10 cellular contexts compared by ENCODE assay signal in the genomic region with DNA sequence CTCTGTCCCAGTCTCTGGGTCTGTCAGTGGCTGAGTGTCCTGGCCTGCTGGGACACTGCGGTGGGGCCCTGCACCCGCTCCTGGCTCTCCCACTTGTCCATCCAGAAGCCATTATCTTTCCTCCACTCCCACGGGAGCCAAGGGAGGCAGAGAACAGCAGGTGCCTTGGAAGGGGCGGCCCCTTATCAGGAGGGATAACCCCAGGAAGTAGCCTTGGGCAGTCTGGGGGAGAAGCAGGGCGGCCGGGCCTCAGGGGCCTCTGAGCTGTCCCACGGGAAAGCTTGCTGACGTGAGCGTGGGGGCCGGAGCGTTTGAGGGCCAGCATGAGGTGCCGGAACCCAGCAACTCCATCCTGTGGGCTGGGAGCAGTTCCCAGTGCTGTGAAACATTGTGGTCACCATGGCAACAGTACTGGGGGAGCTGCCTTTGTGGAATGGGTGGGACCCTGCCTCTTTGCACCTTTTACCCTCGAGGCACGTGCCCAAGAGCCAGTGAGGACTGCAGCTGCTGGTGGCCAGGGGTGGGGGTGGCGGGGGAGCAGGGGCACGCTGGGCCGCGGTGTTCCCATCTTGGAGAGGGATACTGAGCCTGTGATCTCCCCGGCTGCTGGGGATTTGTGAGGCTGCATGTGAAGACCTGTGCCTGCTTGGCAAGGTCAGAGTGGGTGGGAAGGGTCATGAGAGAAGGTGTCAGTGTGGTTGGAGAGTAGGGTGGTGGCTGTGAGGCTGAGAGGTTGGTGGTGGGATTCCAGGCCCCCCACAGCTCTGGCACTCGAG. TPM values are rescaled to one million over a fixed set of nuclear protein-coding genes. Genes with fewer than 3 reads are reported as not detected.
DNase-seq lines count a peak whose midpoint lies in the region; ATAC-seq, FAIRE-seq and TF ChIP-seq lines count a peak whose summit lies in the region.
"Had no signal": no experiment of that assay in that cellular context is flagged by ENCODE, and none has a peak within 500 bp of the region (broad histone marks: within the 10 kb centered on the region; RNA-seq: fewer than 3 reads in every experiment).

No MANE protein-coding gene starts in this region.

- H3K79me2 ChIP-seq in GM12878 (ENCODE audit: control insufficient read depth, insufficient read depth, low read length), result no peaks in the 10 kb centered on the region

- H3K27ac ChIP-seq in GM12878 (ENCODE audit: control insufficient read depth, insufficient read depth), result no peak overlapping the region
- peak overlapping the region; percentile 53 for H3K27ac ChIP-seq in layer of hippocampus (ENCODE audit: low read depth, low read length)
- peak overlapping the region; percentile 74 to 94 (median 86) for H3K27ac ChIP-seq in tibial nerve
- H3K27ac ChIP-seq: cardiac muscle cell, right lobe of liver had no signal

- peak; percentile 82 for ATAC-seq in GM12878

- no peak overlapping the region for H2AFZ ChIP-seq in GM12878 (ENCODE audit: control insufficient read depth, low read depth, low read length)

- no peaks in the 10 kb centered on the region; the same call in 2 of the 3 replicates for H3K9me3 ChIP-seq in GM12878 (replicated peaks; ENCODE audit: control insufficient read depth, insufficient read depth, low read length)
- no peaks in the 10 kb centered on the region for H3K9me3 ChIP-seq in tibial nerve
- H3K9me3 ChIP-seq: right lobe of liver had no signal

- TF ChIP-seq RAD21 in GM12878 (IDR thresholded peaks at IDR 0.05; ENCODE audit: insufficient read depth, low read depth, low read length), result no peak

- no TSS peak for BruUV-seq in GM12878 (replicated peaks; lab: Mats Ljungman, UMichigan)

- in situ Hi-C loops in GM12878 (cut with MboI), result no loop called here

- CTCF ChIA-PET in GM12878 (lab: Yijun Ruan, JAX), result interaction anchor here (0.8 to 1.0 kb wide), 3 partner anchors 69 to 189 kb away, joined by 3 to 4 read pairs (median 3); partner anchors contain the start of gene REX1BD

- TF ChIP-seq EP300 in GM12878 (IDR thresholded peaks at IDR 0.05; ENCODE audit: borderline replicate concordance in 1 of 2, control insufficient read depth in 1 of 2, low read depth in 2 of 2, low read length in 2 of 2) (peak in 1 of 2 experiments; percentile 40; a peak in 1 of 4 replicates), tibial nerve (IDR thresholded peaks at IDR 0.05) (peak; percentile 72 to 79)

- H3K4me1 ChIP-seq in GM12878 (ENCODE audit: control insufficient read depth, insufficient read depth, low read length) (peaks cover 18% of the 10 kb centered on the region; the same call in 1 of the 2 replicates), tibial nerve (peaks cover 0 to 70% (median 50%) of the 10 kb centered on the region in 4 donors)
- H3K4me1 ChIP-seq: right lobe of liver had no signal

- H3K4me3 ChIP-seq in GM12878 (no peak overlapping the region), tibial nerve (no peak overlapping the region)
- H3K4me3 ChIP-seq: cardiac muscle cell, right lobe of liver had no signal

- RAD21 ChIA-PET in GM12878 (lab: Charles Lee; ENCODE audit: unreplicated experiment), result interaction anchor here (1.2 kb wide), 1 partner anchor 64 kb away, joined by 3 read pairs; no protein-coding TSS in a partner anchor

- SMC1A ChIA-PET in GM12878 (lab: Charles Lee; ENCODE audit: uncharacterized antibody, unreplicated experiment), result interaction anchor here (1.0 kb wide), 1 partner anchor 262 kb away, joined by 4 read pairs; the partner anchor contains the start of genes COPE and DDX49

- TF ChIP-seq POLR2A in GM12878 (IDR thresholded peaks at IDR 0.05; ENCODE audit: low read depth, low read length), result no peak
- TF ChIP-seq POLR2A in tibial nerve (IDR thresholded peaks at IDR 0.05), result no peak

- intact Hi-C loops in GM12878 (cut with micrococcal nuclease; ENCODE audit: unreplicated experiment), result no loop called here

- TF ChIP-seq CTCF in GM12878 (IDR thresholded peaks at IDR 0.05 in 2 of 3, conservative IDR thresholded peaks at IDR 0.05 in 1 of 3; ENCODE audit: control insufficient read depth in 2 of 3, extremely low read depth in 1 of 3, insufficient read depth in 1 of 3, low read depth in 3 of 3, low read length in 3 of 3), result no peak
- no peak for TF ChIP-seq CTCF in tibial nerve (IDR thresholded peaks at IDR 0.05)

- H3K9ac ChIP-seq in GM12878 (ENCODE audit: control insufficient read depth, insufficient read depth, low read length), result no peak overlapping the region

- POLR2A ChIA-PET in GM12878 (lab: Charles Lee), result interaction anchor here (0.6 to 0.7 kb wide), 2 partner anchors 101 to 186 kb away, joined by 4 to 7 read pairs; no protein-coding TSS in a partner anchor

- no peaks in the 10 kb centered on the region for H3K27me3 ChIP-seq in GM12878 (replicated peaks in 1 of 2; ENCODE audit: control insufficient read depth in 2 of 2, insufficient read depth in 2 of 2, low read length in 1 of 2)
- H3K27me3 ChIP-seq in layer of hippocampus (ENCODE audit: control insufficient read depth, insufficient read depth, low read length), result no peaks in the 10 kb centered on the region
- no peaks in the 10 kb centered on the region for H3K27me3 ChIP-seq in tibial nerve
- H3K27me3 ChIP-seq: cardiac muscle cell, right lobe of liver had no signal

- no peaks in the 10 kb centered on the region; the same call in 1 of the 2 replicates for H4K20me1 ChIP-seq in GM12878 (ENCODE audit: control insufficient read depth, insufficient read depth)

- no peak for FAIRE-seq in GM12878 (lab: Jason Lieb, UNC)

- DNase-seq in NCI-H345 (lab: John Stamatoyannopoulos, UW), result peak; percentile 9
- DNase-seq in NCI-H345 treated with DMSO at 0.1 percent for 48 hours (lab: John Stamatoyannopoulos, UW; ENCODE audit: unreplicated experiment), result no peak
- no peak for DNase-seq in GM12878 (ENCODE audit: low read depth, low spot score)
- DNase-seq in tibial nerve (ENCODE audit: low spot score in 2 of 2), result peak; percentile 52 to 56
- no peak for DNase-seq in NK-92 (lab: John Stamatoyannopoulos, UW; ENCODE audit: unreplicated experiment)
- DNase-seq in OCI-M1 (lab: John Stamatoyannopoulos, UW), result no peak
- DNase-seq in stimulated activated naive CD4-positive, alpha-beta T cell (lab: John Stamatoyannopoulos, UW), result no peak
- DNase-seq: right lobe of liver had no signal

- no peak overlapping the region for H3K4me2 ChIP-seq in GM12878 (ENCODE audit: control insufficient read depth, insufficient read depth)

- no peaks in the 10 kb centered on the region for H3K36me3 ChIP-seq in GM12878 (ENCODE audit: control insufficient read depth in 2 of 2, insufficient read depth in 2 of 2, low read length in 1 of 2)
- H3K36me3 ChIP-seq in tibial nerve, result no peaks in the 10 kb centered on the region
- H3K36me3 ChIP-seq: cardiac muscle cell, right lobe of liver had no signal

- WGBS in GM12878 (ENCODE audit: insufficient coverage, insufficient replicate concordance, low lambda C conversion rate, missing lambda C conversion rate), result 28% methylated on average over 20 of the region's 20 CpGs
- 32 to 36% methylated on average over 20 of the region's 20 CpGs for WGBS in tibial nerve, 2 donors

RNA-seq across cellular contexts. Expression of gene KLHL26, which starts 20.9 kb away (rescaled TPM):
- total RNA-seq in GM12878 (2013; cell fraction: nucleolus; rRNA removed), result 5.7 and 6.7 TPM in 2 replicates
- 3.6 and 5.6 TPM in 2 replicates for total RNA-seq in GM12878 (2014; rRNA removed)
- total RNA-seq in GM12878 (2014; rRNA removed; fragmentation: Illumina TruSeq; extraction: Trizol), result 0.98 and 1.5 TPM in 2 replicates
- 12.9 and 14.6 TPM in 2 replicates for total RNA-seq in GM12878 (2021)
- 1.0 TPM for polyA plus RNA-seq in GM12878 (2011; ENCODE audit: low read depth)
- polyA plus RNA-seq in GM12878 (2011; rRNA removed), result 1.0 and 1.2 TPM in 2 replicates
- polyA plus RNA-seq in GM12878 (2011; cell fraction: cytosol; rRNA removed), result 1.9 and 2.0 TPM in 2 replicates
- 5.8 and 8.9 TPM in 2 replicates for polyA plus RNA-seq in GM12878 (2011; cell fraction: nucleus; rRNA removed)
- 3.5 and 4.5 TPM in 2 replicates for polyA plus RNA-seq in GM12878 (2012)
- 0.74 and 1.9 TPM in 2 replicates for polyA plus RNA-seq in GM12878 (2014; fragmentation: Illumina TruSeq; extraction: Trizol)
- under 1 TPM; 0.18 to 0.35 TPM for polyA plus RNA-seq in GM12878 (2014; fragmentation: Nextera tagmentation; extraction: Ambion mirVana)
- 3.9 and 5.1 TPM in 2 replicates for polyA plus RNA-seq in GM12878 (2014; rRNA removed)
- 1 to 10 TPM; 8.0 to 8.1 TPM for polyA plus RNA-seq in GM12878 (2016; fragmentation: Nextera tagmentation; extraction: Ambion mirVana)
- 4.6 and 5.2 TPM in 2 replicates for polyA minus RNA-seq in GM12878 (2011; rRNA and poly(A)+ RNA removed)
- polyA minus RNA-seq in GM12878 (2011; cell fraction: cytosol; rRNA and poly(A)+ RNA removed), result 2.5 and 5.2 TPM in 2 replicates
- 1.6 and 3.1 TPM in 2 replicates for polyA minus RNA-seq in GM12878 (2011; cell fraction: nucleus; rRNA and poly(A)+ RNA removed)
- total RNA-seq in tibial nerve, result 10 to 100 TPM; 12.9 to 38.4 (median 15.1) TPM

RNA-seq across cellular contexts. Expression of gene CRTC1, which starts 25.7 kb away (rescaled TPM):
- 6.6 and 7.9 TPM in 2 replicates for total RNA-seq in GM12878 (2013; cell fraction: nucleolus; rRNA removed)
- 0.82 and 1.3 TPM in 2 replicates for total RNA-seq in GM12878 (2014; rRNA removed)
- total RNA-seq in GM12878 (2014; rRNA removed; fragmentation: Illumina TruSeq; extraction: Trizol), result 0.28 and 0.31 TPM in 2 replicates
- 3.5 and 4.6 TPM in 2 replicates for total RNA-seq in GM12878 (2021)
- 0.39 TPM for polyA plus RNA-seq in GM12878 (2011; ENCODE audit: low read depth)
- polyA plus RNA-seq in GM12878 (2011; rRNA removed), result 0.37 and 0.50 TPM in 2 replicates
- 0.37 and 1.1 TPM in 2 replicates for polyA plus RNA-seq in GM12878 (2011; cell fraction: cytosol; rRNA removed)
- 10.9 and 15.4 TPM in 2 replicates for polyA plus RNA-seq in GM12878 (2011; cell fraction: nucleus; rRNA removed)
- 2.2 and 2.5 TPM in 2 replicates for polyA plus RNA-seq in GM12878 (2012)
- 0.65 and 0.78 TPM in 2 replicates for polyA plus RNA-seq in GM12878 (2014; fragmentation: Illumina TruSeq; extraction: Trizol)
- polyA plus RNA-seq in GM12878 (2014; fragmentation: Nextera tagmentation; extraction: Ambion mirVana), result under 1 TPM in 1 of 2 experiments, not detected in 1; 0.02 TPM
- polyA plus RNA-seq in GM12878 (2014; rRNA removed), result 2.5 and 2.6 TPM in 2 replicates
- polyA plus RNA-seq in GM12878 (2016; fragmentation: Nextera tagmentation; extraction: Ambion mirVana), result 1 to 10 TPM; 1.1 TPM
- 0.29 and 0.93 TPM in 2 replicates for polyA minus RNA-seq in GM12878 (2011; rRNA and poly(A)+ RNA removed)
- 1.1 and 1.5 TPM in 2 replicates for polyA minus RNA-seq in GM12878 (2011; cell fraction: cytosol; rRNA and poly(A)+ RNA removed)
- 1.8 and 3.9 TPM in 2 replicates for polyA minus RNA-seq in GM12878 (2011; cell fraction: nucleus; rRNA and poly(A)+ RNA removed)
- total RNA-seq in tibial nerve, result 1 to 10 TPM; 4.0 to 7.8 (median 6.7) TPM

RNA-seq across cellular contexts. Expression of gene TMEM59L, which starts 45.1 kb away (rescaled TPM):
- total RNA-seq in GM12878 (2013; cell fraction: nucleolus; rRNA removed), result not detected in 2 replicates
- total RNA-seq in GM12878 (2014; rRNA removed), result 0.06 TPM in 1 of 2 replicates, not detected in the other
- not detected in 2 replicates for total RNA-seq in GM12878 (2014; rRNA removed; fragmentation: Illumina TruSeq; extraction: Trizol)
- not detected in 2 replicates for total RNA-seq in GM12878 (2021)
- polyA plus RNA-seq in GM12878 (2011; ENCODE audit: low read depth), result not detected
- polyA plus RNA-seq in GM12878 (2011; rRNA removed), result not detected in 2 replicates
- not detected in 2 replicates for polyA plus RNA-seq in GM12878 (2011; cell fraction: cytosol; rRNA removed)
- 0.15 and 0.27 TPM in 2 replicates for polyA plus RNA-seq in GM12878 (2011; cell fraction: nucleus; rRNA removed)
- polyA plus RNA-seq in GM12878 (2012), result 0.09 TPM in 1 of 2 replicates, not detected in the other
- polyA plus RNA-seq in GM12878 (2014; fragmentation: Illumina TruSeq; extraction: Trizol), result not detected in 2 replicates
- polyA plus RNA-seq in GM12878 (2014; fragmentation: Nextera tagmentation; extraction: Ambion mirVana), result not detected
- not detected in 2 replicates for polyA plus RNA-seq in GM12878 (2014; rRNA removed)
- polyA plus RNA-seq in GM12878 (2016; fragmentation: Nextera tagmentation; extraction: Ambion mirVana), result not detected
- not detected in 2 replicates for polyA minus RNA-seq in GM12878 (2011; rRNA and poly(A)+ RNA removed)
- not detected in 2 replicates for polyA minus RNA-seq in GM12878 (2011; cell fraction: cytosol; rRNA and poly(A)+ RNA removed)
- not detected in 2 replicates for polyA minus RNA-seq in GM12878 (2011; cell fraction: nucleus; rRNA and poly(A)+ RNA removed)
- 10 to 100 TPM in 1 of 4 donors, 1 to 10 TPM in 2, not detected in 1; 3.1 to 12.6 (median 4.2) TPM for total RNA-seq in tibial nerve

RNA-seq across cellular contexts. Expression of gene CRLF1, which starts 51.2 kb away (rescaled TPM):
- not detected in 2 replicates for total RNA-seq in GM12878 (2013; cell fraction: nucleolus; rRNA removed)
- not detected in 2 replicates for total RNA-seq in GM12878 (2014; rRNA removed)
- total RNA-seq in GM12878 (2014; rRNA removed; fragmentation: Illumina TruSeq; extraction: Trizol), result not detected in 2 replicates
- 0.33 and 0.43 TPM in 2 replicates for total RNA-seq in GM12878 (2021)
- polyA plus RNA-seq in GM12878 (2011; ENCODE audit: low read depth), result 1.8 TPM
- polyA plus RNA-seq in GM12878 (2011; rRNA removed), result not detected in 2 replicates
- 0.10 and 0.27 TPM in 2 replicates for polyA plus RNA-seq in GM12878 (2011; cell fraction: cytosol; rRNA removed)
- polyA plus RNA-seq in GM12878 (2011; cell fraction: nucleus; rRNA removed), result 0.51 and 0.72 TPM in 2 replicates
- polyA plus RNA-seq in GM12878 (2012), result 2.3 and 3.3 TPM in 2 replicates
- not detected in 2 replicates for polyA plus RNA-seq in GM12878 (2014; fragmentation: Illumina TruSeq; extraction: Trizol)
- under 1 TPM; 0.35 to 0.76 TPM for polyA plus RNA-seq in GM12878 (2014; fragmentation: Nextera tagmentation; extraction: Ambion mirVana)
- 0.10 TPM in 1 of 2 replicates, not detected in the other for polyA plus RNA-seq in GM12878 (2014; rRNA removed)
- polyA plus RNA-seq in GM12878 (2016; fragmentation: Nextera tagmentation; extraction: Ambion mirVana), result 1 to 10 TPM in 1 of 2 experiments, under 1 TPM in 1; 0.63 to 1.2 TPM
- polyA minus RNA-seq in GM12878 (2011; rRNA and poly(A)+ RNA removed), result not detected in 2 replicates
- not detected in 2 replicates for polyA minus RNA-seq in GM12878 (2011; cell fraction: cytosol; rRNA and poly(A)+ RNA removed)
- polyA minus RNA-seq in GM12878 (2011; cell fraction: nucleus; rRNA and poly(A)+ RNA removed), result not detected in 2 replicates
- 100 to 1,000 TPM in 1 of 4 donors, 10 to 100 TPM in 3; 27.4 to 115 (median 43.6) TPM for total RNA-seq in tibial nerve

Comparison
In these comparisons a context has a peak if more than half of its experiments do, and no peak if none do; other contexts are left out.
1. DNase-seq: peak in NCI-H345 (single experiment) and tibial nerve (2 of 2); none in NCI-H345 treated with DMSO at 0.1 percent for 48 hours (single experiment), GM12878 (single experiment), NK-92 (single experiment), OCI-M1 (single experiment) and stimulated activated naive CD4-positive, alpha-beta T cell (0 of 6).